25 cellular contexts compared by ENCODE assay signal in genomic region chr10:75422913-75423312, GRCh38. TPM values are rescaled to one million over a fixed set of nuclear protein-coding genes. Genes with fewer than 3 reads are reported as not detected.
DNase-seq lines count a peak whose midpoint lies in the region; ATAC-seq, FAIRE-seq and TF ChIP-seq lines count a peak whose summit lies in the region.
"Had no signal": no experiment of that assay in that cellular context is flagged by ENCODE, and none has a peak within 500 bp of the region (broad histone marks: within the 10 kb centered on the region; RNA-seq: fewer than 3 reads in every experiment).

No MANE protein-coding gene starts in this region.

- DNase-seq in K562 (ENCODE audit: extremely low read depth in 1 of 4, low spot score in 3 of 4) = no peak
- DNase-seq in endothelial cell (ENCODE audit: low spot score) = no peak
- DNase-seq in urothelium cell line (ENCODE audit: low spot score) = no peak
- DNase-seq in NCI-H2227 treated with DMSO at 0.1 percent for 48 hours (lab: John Stamatoyannopoulos, UW) = no peak
- DNase-seq in stimulated activated CD4-positive, alpha-beta T cell treated with anti-CD3 and anti-CD28 coated beads, Interleukin-4, amount 100 ng/mL, for 24 hours = no peak
- DNase-seq: CD4-positive, alpha-beta T cell; CD8-positive, alpha-beta memory T cell; DMS 273 treated with DMSO at 0.1 percent for 48 hours; DMS79; EL; GDM1; H9; HFFc6 had no signal

- H4K20me1 ChIP-seq in K562 (replicated peaks; ENCODE audit: control insufficient read depth, insufficient read depth, low read length) = no peaks in the 10 kb centered on the region
- H4K20me1 ChIP-seq: BLaER1 treated with 17β-estradiol and CSF1 and Interleukin-3, amounts not matched to agents 10 nM and 100 nM had no signal

- H3K36me3 ChIP-seq in HEK293 (ENCODE audit: control insufficient read depth in 2 of 2, insufficient read depth in 1 of 2, low read length in 2 of 2) (no peaks in the 10 kb centered on the region), K562 (ENCODE audit: control insufficient read depth, insufficient read depth, low read length) (no peaks in the 10 kb centered on the region)
- H3K36me3 ChIP-seq: BLaER1 treated with 17β-estradiol and CSF1 and Interleukin-3, amounts not matched to agents 10 nM and 100 nM had no signal

- FAIRE-seq in K562 (lab: Jason Lieb, UNC) = no peak
- FAIRE-seq in urothelium cell line (lab: Jason Lieb, UNC) = peak; percentile 9
- FAIRE-seq: A204.1, D721Med, GM12878, GM19239 had no signal

- H3K27me3 Mint-ChIP-seq in endothelial cell (ENCODE audit: unreplicated experiment) = peaks cover 10% of the 10 kb centered on the region

- ATAC-seq in K562 = no peak
- ATAC-seq in GM19452 (IDR thresholded peaks at IDR 0.05; ENCODE audit: unreplicated experiment) = no peak
- ATAC-seq: GM12878, GM23338, HCT116 had no signal

- H3K27me3 ChIP-seq in K562 (ENCODE audit: control insufficient read depth in 2 of 2, insufficient read depth in 2 of 2, low read length in 2 of 2) = peaks cover 8 to 30% of the 10 kb centered on the region in 2 experiments; a peak in 4 of 5 replicates
- H3K27me3 ChIP-seq: BLaER1 treated with 17β-estradiol and CSF1 and Interleukin-3, amounts not matched to agents 10 nM and 100 nM had no signal

- POLR2A ChIA-PET in HEK293 (lab: Yijun Ruan, JAX) (no interaction called here), K562 (lab: Yijun Ruan, JAX) (interaction anchor here (0.7 kb wide), 1 partner anchor 11 kb away, joined by 4 read pairs; no protein-coding TSS in a partner anchor)

- peak overlapping the region; percentile 18 for H3K4me3 Mint-ChIP-seq in endothelial cell (ENCODE audit: unreplicated experiment)
- H3K4me3 Mint-ChIP-seq: B cell; CD14-positive monocyte; CD4-positive, alpha-beta T cell; CD8-positive, alpha-beta memory T cell; GM23338; H9; HFFc6 had no signal

- no peaks in the 10 kb centered on the region for H3K9me1 ChIP-seq in K562 (ENCODE audit: control insufficient read depth, insufficient read depth, low read length)

- H3K27ac Mint-ChIP-seq in endothelial cell (ENCODE audit: unreplicated experiment) = no peak overlapping the region
- H3K27ac Mint-ChIP-seq: B cell; CD14-positive monocyte; CD4-positive, alpha-beta T cell; GM23338; H9; HFFc6 had no signal

- H3K4me3 ChIP-seq in HEK293 (ENCODE audit: low read depth, low read length) (no peak overlapping the region), K562 (no peak overlapping the region)
- H3K4me3 ChIP-seq: BLaER1 treated with 17β-estradiol and CSF1 and Interleukin-3, amounts not matched to agents 10 nM and 100 nM; GM12878; GM23338 had no signal

- no peak for TF ChIP-seq EP300 in K562 (IDR thresholded peaks at IDR 0.05; ENCODE audit: low read length)

- intact Hi-C loops in K562 (cut with micrococcal nuclease) = no loop called here

- BruUV-seq in K562 (replicated peaks; lab: Mats Ljungman, UMichigan) = no TSS peak

- peaks cover 4% of the 10 kb centered on the region for H3K4me1 Mint-ChIP-seq in endothelial cell (ENCODE audit: unreplicated experiment)
- H3K4me1 Mint-ChIP-seq: B cell; CD8-positive, alpha-beta memory T cell had no signal

- in situ Hi-C loops in K562 (cut with MboI) = no loop called here

- H3K9me3 Mint-ChIP-seq in endothelial cell (ENCODE audit: unreplicated experiment) = no peaks in the 10 kb centered on the region
- H3K9me3 Mint-ChIP-seq: CD14-positive monocyte; CD4-positive, alpha-beta T cell; GM23338; H9; HFFc6 had no signal

- H3K27ac ChIP-seq in HEK293 (ENCODE audit: extremely low read depth, low read depth, low read length) (no peak overlapping the region), K562 (ENCODE audit: extremely low read depth, low read depth, low read length) (no peak overlapping the region)
- H3K27ac ChIP-seq: 22Rv1; BLaER1 treated with 17β-estradiol and CSF1 and Interleukin-3, amounts not matched to agents 10 nM and 100 nM had no signal

- H3K36me3 Mint-ChIP-seq in endothelial cell (ENCODE audit: low read depth, unreplicated experiment) = peaks cover 4% of the 10 kb centered on the region
- H3K36me3 Mint-ChIP-seq: CD14-positive monocyte; CD8-positive, alpha-beta memory T cell had no signal

- no peak overlapping the region for H3K9ac ChIP-seq in K562 (ENCODE audit: insufficient read depth in 1 of 2, low read depth in 2 of 2, low read length in 2 of 2)
- H3K9ac ChIP-seq: BLaER1 treated with 17β-estradiol and CSF1 and Interleukin-3, amounts not matched to agents 10 nM and 100 nM had no signal

- no peak for TF ChIP-seq RAD21 in K562 (CRISPR knock-in tag; conservative IDR thresholded peaks at IDR 0.05 in 1 of 2, IDR thresholded peaks at IDR 0.05 in 1 of 2)

- peaks cover 6% of the 10 kb centered on the region; the same call in 1 of the 2 replicates for H3K4me1 ChIP-seq in HEK293 (ENCODE audit: control insufficient read depth, insufficient read depth, low read length)
- H3K4me1 ChIP-seq in K562 (replicated peaks in 1 of 2; ENCODE audit: control insufficient read depth in 2 of 2, insufficient read depth in 2 of 2, low read length in 2 of 2) = no peaks in the 10 kb centered on the region

- TF ChIP-seq CTCF in HEK293 (tag by site-specific recombination; IDR thresholded peaks at IDR 0.05) (no peak), K562 (IDR thresholded peaks at IDR 0.05 in 2 of 3, conservative IDR thresholded peaks at IDR 0.05 in 1 of 3; ENCODE audit: insufficient read depth in 2 of 3, low read depth in 1 of 3, low read length in 3 of 3) (no peak), endothelial cell (IDR thresholded peaks at IDR 0.05; ENCODE audit: unreplicated experiment) (no peak)

- H2AFZ ChIP-seq in K562 (ENCODE audit: low read depth, low read length) = no peak overlapping the region
- H2AFZ ChIP-seq: GM23338 had no signal

- H3K4me2 ChIP-seq in K562 (ENCODE audit: insufficient read depth, low read length) = no peak overlapping the region
- H3K4me2 ChIP-seq: BLaER1 treated with 17β-estradiol and CSF1 and Interleukin-3, amounts not matched to agents 10 nM and 100 nM; GM23338 had no signal

- WGBS in K562 (ENCODE audit: insufficient coverage, low coverage, missing lambda C conversion rate) = 1% methylated on average over 6 of the region's 6 CpGs

- CTCF ChIA-PET in HEK293 (lab: Yijun Ruan, JAX) (no interaction called here), K562 (lab: Yijun Ruan, JAX; ENCODE audit: low intra/inter-chr PET ratio) (no interaction called here)

- H3K9me3 ChIP-seq in HEK293 (ENCODE audit: control insufficient read depth, insufficient read depth, low read depth, low read length) = no peaks in the 10 kb centered on the region
- no peaks in the 10 kb centered on the region for H3K9me3 ChIP-seq in K562 (replicated peaks; ENCODE audit: control insufficient read depth, insufficient read depth, low read depth, low read length)
- H3K9me3 ChIP-seq: BLaER1 treated with 17β-estradiol and CSF1 and Interleukin-3, amounts not matched to agents 10 nM and 100 nM had no signal

- no peak for TF ChIP-seq POLR2A in K562 (conservative IDR thresholded peaks at IDR 0.05)

- H3K79me2 ChIP-seq in K562 (ENCODE audit: control insufficient read depth, insufficient read depth, low read length) = no peaks in the 10 kb centered on the region

TF ChIP-seq in HEK293, 187 proteins besides CTCF, POLR2A, EP300 and RAD21 (continues in another document):
- peak; percentile 97 for TF ChIP-seq ZNF623 (tag by site-specific recombination; IDR thresholded peaks at IDR 0.05)

TF ChIP-seq in K562, 482 proteins besides CTCF, POLR2A, EP300 and RAD21:
- TF ChIP-seq RBM25 (IDR thresholded peaks at IDR 0.05; ENCODE audit: low read depth, low read length, severe bottlenecking) (peak; percentile 29), MYBL2 (IDR thresholded peaks at IDR 0.05; ENCODE audit: low read depth) (no peak), MYBL2 (CRISPR knock-in tag; IDR thresholded peaks at IDR 0.05; ENCODE audit: borderline replicate concordance) (no peak)

RNA-seq across cellular contexts. Expression of gene LRMDA, which starts 8.5 kb away (rescaled TPM):
- not detected in 2 replicates for total RNA-seq in K562 (2011; cell fraction: chromatin; rRNA removed; ENCODE audit: low replicate concordance)
- total RNA-seq in K562 (2011; cell fraction: nucleolus; rRNA removed) = not detected in 2 replicates
- not detected in 2 replicates for total RNA-seq in K562 (2011; cell fraction: nucleoplasm; rRNA removed)
- total RNA-seq in K562 (2014; rRNA removed) = not detected in 2 replicates
- not detected in 2 replicates for total RNA-seq in K562 (2014; rRNA removed; fragmentation: Illumina TruSeq; extraction: Trizol)
- total RNA-seq in K562 (2015; rRNA removed; fragmentation: Illumina TruSeq; extraction: Trizol) = 0.25 and 0.26 TPM in 2 replicates
- not detected in 2 replicates for total RNA-seq in K562 (2021)
- not detected in 2 replicates for polyA plus RNA-seq in K562 (2011; rRNA removed)
- polyA plus RNA-seq in K562 (2011; cell fraction: cytosol; rRNA removed) = not detected in 2 replicates
- not detected in 2 replicates for polyA plus RNA-seq in K562 (2011; cell fraction: nucleus; rRNA removed)
- 2.2 TPM in 1 of 2 replicates, not detected in the other for polyA plus RNA-seq in K562 (2012)
- not detected in 2 replicates for polyA plus RNA-seq in K562 (2014; fragmentation: Illumina TruSeq; extraction: Trizol)
- polyA plus RNA-seq in K562 (2014; fragmentation: Nextera tagmentation; extraction: Ambion mirVana) = not detected
- polyA plus RNA-seq in K562 (2014; rRNA removed) = not detected in 2 replicates
- polyA minus RNA-seq in K562 (2011; rRNA and poly(A)+ RNA removed) = not detected in 2 replicates
- polyA minus RNA-seq in K562 (2011; cell fraction: cytosol; rRNA and poly(A)+ RNA removed) = not detected in 2 replicates
- polyA minus RNA-seq in K562 (2011; cell fraction: nucleus; rRNA and poly(A)+ RNA removed) = not detected in 2 replicates
- 19.4 TPM for total RNA-seq in endothelial cell (ENCODE audit: unreplicated experiment)
- total RNA-seq: B cell; CD4-positive, alpha-beta T cell; CD8-positive, alpha-beta memory T cell had no signal
- polyA plus RNA-seq: CD8-positive, alpha-beta memory T cell had no signal

RNA-seq across cellular contexts. Expression of gene ZNF503, which starts 21.3 kb away (rescaled TPM):
- total RNA-seq in K562 (2011; cell fraction: chromatin; rRNA removed; ENCODE audit: low replicate concordance) = not detected in 2 replicates
- not detected in 2 replicates for total RNA-seq in K562 (2011; cell fraction: nucleolus; rRNA removed)
- total RNA-seq in K562 (2011; cell fraction: nucleoplasm; rRNA removed) = not detected in 2 replicates
- total RNA-seq in K562 (2014; rRNA removed) (not detected in 2 replicates), K562 (2014; rRNA removed; fragmentation: Illumina TruSeq; extraction: Trizol) (not detected in 2 replicates), K562 (2015; rRNA removed; fragmentation: Illumina TruSeq; extraction: Trizol) (not detected in 2 replicates), K562 (2021) (0.20 TPM in 1 of 2 replicates, not detected in the other), endothelial cell (ENCODE audit: unreplicated experiment) (8.9 TPM)
- polyA plus RNA-seq in K562 (2011; rRNA removed) (not detected in 2 replicates), K562 (2014; fragmentation: Illumina TruSeq; extraction: Trizol) (not detected in 2 replicates), K562 (2014; fragmentation: Nextera tagmentation; extraction: Ambion mirVana) (not detected), K562 (2014; rRNA removed) (not detected in 2 replicates)
- polyA plus RNA-seq in K562 (2011; cell fraction: cytosol; rRNA removed) = not detected in 2 replicates
- not detected in 2 replicates for polyA plus RNA-seq in K562 (2011; cell fraction: nucleus; rRNA removed)
- 0.05 and 0.07 TPM in 2 replicates for polyA plus RNA-seq in K562 (2012)
- polyA minus RNA-seq in K562 (2011; rRNA and poly(A)+ RNA removed) = not detected in 2 replicates
- polyA minus RNA-seq in K562 (2011; cell fraction: cytosol; rRNA and poly(A)+ RNA removed) = not detected in 2 replicates
- 0.13 TPM in 1 of 2 replicates, not detected in the other for polyA minus RNA-seq in K562 (2011; cell fraction: nucleus; rRNA and poly(A)+ RNA removed)
- total RNA-seq: B cell, GM23338 had no signal
- polyA plus RNA-seq: CD8-positive, alpha-beta memory T cell had no signal

Comparison
In these comparisons a context has a peak if more than half of its experiments do, and no peak if none do; other contexts are left out.
1. RNA of gene LRMDA, which starts 8.5 kb away (total RNA-seq): 19.4 TPM in endothelial cell (single experiment); 0.25 to 0.26 TPM in K562; every median in the first group is over 10 times any median in the second.